In genomic region chr3:144294659-144295538, GRCh38 we compare ENCODE assay signal across 14 cellular contexts.
DNase-seq lines count a peak whose midpoint lies in the region; ATAC-seq and TF ChIP-seq lines count a peak whose summit lies in the region.
"Had no signal": no experiment of that assay in that cellular context is flagged by ENCODE, and none has a peak within 500 bp of the region (broad histone marks: within the 10 kb centered on the region; RNA-seq: fewer than 3 reads in every experiment).

No MANE protein-coding gene starts in this region.

- intact Hi-C loops in naive thymus-derived CD4-positive, alpha-beta T cell (cut with micrococcal nuclease): no loop called here

- H3K9me3 Mint-ChIP-seq in naive thymus-derived CD4-positive, alpha-beta T cell: peaks cover 0 to 9% (median 0%) of the 10 kb centered on the region in 11 donors

- no peak overlapping the region for H3K27ac Mint-ChIP-seq in naive thymus-derived CD4-positive, alpha-beta T cell
- H3K27ac Mint-ChIP-seq: B cell, IgD-negative memory B cell had no signal

- ATAC-seq in GM19351 (IDR thresholded peaks at IDR 0.05; ENCODE audit: unreplicated experiment): peak; percentile 80
- peak; percentile 90 for ATAC-seq in HG02870 (IDR thresholded peaks at IDR 0.05; ENCODE audit: unreplicated experiment)
- ATAC-seq in HG03575 (IDR thresholded peaks at IDR 0.05; ENCODE audit: extremely low read depth, insufficient number of reproducible peaks, low FRiP score, unreplicated experiment): peak; percentile 90
- ATAC-seq in naive thymus-derived CD4-positive, alpha-beta T cell: no peak
- ATAC-seq: gastroesophageal sphincter had no signal

- H3K4me3 Mint-ChIP-seq in naive thymus-derived CD4-positive, alpha-beta T cell: no peak overlapping the region
- H3K4me3 Mint-ChIP-seq: B cell, IgD-negative memory B cell had no signal

- H3K27ac ChIP-seq in naive thymus-derived CD4-positive, alpha-beta T cell (ENCODE audit: low read depth, low read length): no peak overlapping the region
- H3K27ac ChIP-seq: brain microvascular endothelial cell, gastroesophageal sphincter, thoracic aorta had no signal

- CTCF ChIA-PET in naive thymus-derived CD4-positive, alpha-beta T cell (lab: Charles Lee): no interaction called here

- H3K4me3 ChIP-seq in naive thymus-derived CD4-positive, alpha-beta T cell (ENCODE audit: low read length): no peak overlapping the region
- H3K4me3 ChIP-seq: gastroesophageal sphincter, thoracic aorta had no signal

- H3K9me3 ChIP-seq in naive thymus-derived CD4-positive, alpha-beta T cell (ENCODE audit: control insufficient read depth in 2 of 3, low read length in 3 of 3): no peaks in the 10 kb centered on the region
- H3K9me3 ChIP-seq: gastroesophageal sphincter, thoracic aorta had no signal

- H3K4me1 Mint-ChIP-seq in naive thymus-derived CD4-positive, alpha-beta T cell: peaks cover 0 to 3% (median 0%) of the 10 kb centered on the region in 7 donors

- H3K27me3 Mint-ChIP-seq in naive thymus-derived CD4-positive, alpha-beta T cell: peaks cover 0 to 5% (median under 1%) of the 10 kb centered on the region in 5 donors
- H3K27me3 Mint-ChIP-seq: B cell, IgD-negative memory B cell had no signal

- DNase-seq in GM10266 (ENCODE audit: extremely low spot score): peak; percentile 14
- no peak for DNase-seq in naive thymus-derived CD4-positive, alpha-beta T cell
- DNase-seq in NCI-H1092 (lab: John Stamatoyannopoulos, UW): no peak
- DNase-seq in C1 segment of cervical spinal cord (lab: John Stamatoyannopoulos, UW): no peak
- no peak for DNase-seq in COLO829 (ENCODE audit: low spot score)
- DNase-seq: brain microvascular endothelial cell, NCI-H524 had no signal

- POLR2A ChIA-PET in naive thymus-derived CD4-positive, alpha-beta T cell (lab: Charles Lee): no interaction called here

- H3K36me3 ChIP-seq in naive thymus-derived CD4-positive, alpha-beta T cell (ENCODE audit: control insufficient read depth in 2 of 3, insufficient read depth in 3 of 3, low read length in 3 of 3): no peaks in the 10 kb centered on the region
- H3K36me3 ChIP-seq: brain microvascular endothelial cell, gastroesophageal sphincter, thoracic aorta had no signal

- no peaks in the 10 kb centered on the region for H3K27me3 ChIP-seq in naive thymus-derived CD4-positive, alpha-beta T cell (ENCODE audit: control insufficient read depth in 2 of 2, insufficient read depth in 2 of 2, low read length in 2 of 2)
- H3K27me3 ChIP-seq: brain microvascular endothelial cell, gastroesophageal sphincter had no signal

- no peaks in the 10 kb centered on the region for H3K36me3 Mint-ChIP-seq in naive thymus-derived CD4-positive, alpha-beta T cell

- H3K4me1 ChIP-seq in naive thymus-derived CD4-positive, alpha-beta T cell (ENCODE audit: control insufficient read depth in 2 of 2, insufficient read depth in 2 of 2, low read length in 2 of 2): no peaks in the 10 kb centered on the region
- H3K4me1 ChIP-seq: gastroesophageal sphincter had no signal

- no peak for TF ChIP-seq CTCF in GM10266 (IDR thresholded peaks at IDR 0.05; ENCODE audit: control insufficient read depth, insufficient read depth, low read depth, missing control alignments)
